Comparison of ENCODE assay signal across 17 cellular contexts in genomic region chr3:127684871-127685707, GRCh38. TPM values are rescaled to one million over a fixed set of nuclear protein-coding genes. Genes with fewer than 3 reads are reported as not detected.
DNase-seq lines count a peak whose midpoint lies in the region; ATAC-seq, FAIRE-seq and TF ChIP-seq lines count a peak whose summit lies in the region.
"Had no signal": no experiment of that assay in that cellular context is flagged by ENCODE, and none has a peak within 500 bp of the region (broad histone marks: within the 10 kb centered on the region; RNA-seq: fewer than 3 reads in every experiment).

No MANE protein-coding gene starts in this region.

- CTCF ChIA-PET in K562 (lab: Yijun Ruan, JAX; ENCODE audit: low intra/inter-chr PET ratio), result no interaction called here

- no peak overlapping the region for H3K27ac ChIP-seq in K562 (ENCODE audit: extremely low read depth, low read depth, low read length)
- peak overlapping the region; percentile 99 for H3K27ac ChIP-seq in neutrophil
- H3K27ac ChIP-seq: 22Rv1 had no signal

- intact Hi-C loops in K562 (cut with micrococcal nuclease), result loop anchor here (10.0 kb wide), 1 partner anchor 280 kb away; no protein-coding TSS in a partner anchor

- H3K79me2 ChIP-seq in K562 (ENCODE audit: control insufficient read depth, insufficient read depth, low read length), result no peaks in the 10 kb centered on the region

- no peak for TF ChIP-seq CTCF in K562 (IDR thresholded peaks at IDR 0.05 in 2 of 3, conservative IDR thresholded peaks at IDR 0.05 in 1 of 3; ENCODE audit: insufficient read depth in 2 of 3, low read depth in 1 of 3, low read length in 3 of 3)
- no peak for TF ChIP-seq CTCF in neutrophil (IDR thresholded peaks at IDR 0.05)

- no peak overlapping the region for H2AFZ ChIP-seq in K562 (ENCODE audit: low read depth, low read length)

- WGBS in K562 (ENCODE audit: insufficient coverage, low coverage, missing lambda C conversion rate), result 10% methylated on average over 21 of the region's 22 CpGs

- ATAC-seq in K562 (peak; percentile 77), HG03045 (IDR thresholded peaks at IDR 0.05; ENCODE audit: unreplicated experiment) (no peak), SK-N-SH treated with all-trans-retinoic acid at 6 μM for 48 hours (no peak)

- no peak for TF ChIP-seq POLR2A in K562 (conservative IDR thresholded peaks at IDR 0.05)

- H3K9me3 ChIP-seq in K562 (replicated peaks; ENCODE audit: control insufficient read depth, insufficient read depth, low read depth, low read length) (no peaks in the 10 kb centered on the region), neutrophil (no peaks in the 10 kb centered on the region)
- H3K9me3 ChIP-seq: SK-N-SH had no signal

- peaks cover 0 to 3% of the 10 kb centered on the region in 2 experiments; a peak in 2 of 5 replicates for H3K4me1 ChIP-seq in K562 (replicated peaks in 1 of 2; ENCODE audit: control insufficient read depth in 2 of 2, insufficient read depth in 2 of 2, low read length in 2 of 2)
- H3K4me1 ChIP-seq in neutrophil (ENCODE audit: control insufficient read depth in 1 of 2, insufficient read depth in 1 of 2, low read depth in 1 of 2, low read length in 1 of 2), result peaks cover 56 to 57% of the 10 kb centered on the region in 2 experiments

- FAIRE-seq in K562 (lab: Jason Lieb, UNC), result no peak
- FAIRE-seq: bronchial epithelial cell, endometrium had no signal

- no peak for TF ChIP-seq EP300 in K562 (IDR thresholded peaks at IDR 0.05; ENCODE audit: low read length)

- POLR2A ChIA-PET in K562 (lab: Yijun Ruan, JAX), result no interaction called here

- no peak for TF ChIP-seq RAD21 in K562 (CRISPR knock-in tag; conservative IDR thresholded peaks at IDR 0.05 in 1 of 2, IDR thresholded peaks at IDR 0.05 in 1 of 2)

- H3K27me3 ChIP-seq in K562 (ENCODE audit: control insufficient read depth in 2 of 2, insufficient read depth in 2 of 2, low read length in 2 of 2) (peaks cover 0 to 10% of the 10 kb centered on the region in 2 experiments; a peak in 4 of 5 replicates), neutrophil (no peaks in the 10 kb centered on the region)

- no peak overlapping the region for H3K9ac ChIP-seq in K562 (ENCODE audit: insufficient read depth in 1 of 2, low read depth in 2 of 2, low read length in 2 of 2)
- H3K9ac ChIP-seq: SK-N-SH had no signal

- peak; percentile 40 for DNase-seq in DMS 273 (lab: John Stamatoyannopoulos, UW; ENCODE audit: unreplicated experiment)
- DNase-seq in DMS 273 treated with DMSO at 0.1 percent for 48 hours (lab: John Stamatoyannopoulos, UW), result no peak
- peak; percentile 12 for DNase-seq in COLO668 (lab: John Stamatoyannopoulos, UW; ENCODE audit: unreplicated experiment)
- DNase-seq in K562 (ENCODE audit: extremely low read depth in 1 of 4, low spot score in 3 of 4), result no peak
- DNase-seq in stimulated activated CD4-positive, alpha-beta T cell treated with anti-CD3 and anti-CD28 coated beads, Interleukin-12 subunit alpha, Interleukin-12 subunit beta, amount 100 ng/mL, for 4 hours, result no peak
- DNase-seq: DND-41, mesendoderm, NCI-H1930, NCI-H774, SK-N-SH had no signal

- in situ Hi-C loops in K562 (cut with MboI), result no loop called here

- no peak overlapping the region for H3K4me3 ChIP-seq in K562
- peak overlapping the region in 1 of 2 experiments; percentile 44 for H3K4me3 ChIP-seq in neutrophil (ENCODE audit: low read depth in 1 of 2, low read length in 1 of 2)
- H3K4me3 ChIP-seq: smooth muscle cell had no signal

- H3K36me3 ChIP-seq in K562 (ENCODE audit: control insufficient read depth, insufficient read depth, low read length) (no peaks in the 10 kb centered on the region), neutrophil (peaks cover 30% of the 10 kb centered on the region)

- no peaks in the 10 kb centered on the region for H3K9me1 ChIP-seq in K562 (ENCODE audit: control insufficient read depth, insufficient read depth, low read length)

- no peak overlapping the region for H3K4me2 ChIP-seq in K562 (ENCODE audit: insufficient read depth, low read length)
- H3K4me2 ChIP-seq: SK-N-SH, smooth muscle cell had no signal

- no TSS peak for BruUV-seq in K562 (replicated peaks; lab: Mats Ljungman, UMichigan)

- no peaks in the 10 kb centered on the region for H4K20me1 ChIP-seq in K562 (replicated peaks; ENCODE audit: control insufficient read depth, insufficient read depth, low read length)

TF ChIP-seq in K562, 482 proteins besides CTCF, POLR2A, EP300 and RAD21 (continues in another document):
- TF ChIP-seq XRCC3 (IDR thresholded peaks at IDR 0.05), result no peak
- no peak for TF ChIP-seq ZNF668 (CRISPR knock-in tag; IDR thresholded peaks at IDR 0.05)
- no peak for TF ChIP-seq ZNF274 (IDR thresholded peaks at IDR 0.05; ENCODE audit: borderline replicate concordance, low read depth, low read length)
- TF ChIP-seq MCM5 (IDR thresholded peaks at IDR 0.05; ENCODE audit: low read depth), result no peak
- no peak for TF ChIP-seq ZNF384 (IDR thresholded peaks at IDR 0.05; ENCODE audit: low read depth, low read length)
- TF ChIP-seq CBX5 (IDR thresholded peaks at IDR 0.05; ENCODE audit: borderline replicate concordance, low read depth), result no peak
- TF ChIP-seq MLX (CRISPR knock-in tag; conservative IDR thresholded peaks at IDR 0.05), result no peak
- TF ChIP-seq CSDE1 (IDR thresholded peaks at IDR 0.05), result no peak
- TF ChIP-seq ZFPM2 (CRISPR knock-in tag; IDR thresholded peaks at IDR 0.05), result no peak

TF ChIP-seq in SK-N-SH treated with all-trans-retinoic acid at 6 μM for 48 hours, 23 proteins besides CTCF, POLR2A, EP300 and RAD21 (continues in another document):
- TF ChIP-seq CREB5 (CRISPR knock-in tag; IDR thresholded peaks at IDR 0.05; ENCODE audit: low read depth) (no peak), ZFP30 (CRISPR knock-in tag; IDR thresholded peaks at IDR 0.05) (no peak), ISL1 (CRISPR knock-in tag; IDR thresholded peaks at IDR 0.05) (no peak), TOX (CRISPR knock-in tag; IDR thresholded peaks at IDR 0.05; ENCODE audit: borderline replicate concordance) (no peak)

RNA-seq across cellular contexts. Expression of gene ABTB1, which starts 12.3 kb away (rescaled TPM):
- 7.7 and 16.8 TPM in 2 replicates for total RNA-seq in K562 (2011; cell fraction: chromatin; rRNA removed; ENCODE audit: low replicate concordance)
- 13.7 and 16.5 TPM in 2 replicates for total RNA-seq in K562 (2011; cell fraction: nucleolus; rRNA removed)
- 6.9 and 9.3 TPM in 2 replicates for total RNA-seq in K562 (2011; cell fraction: nucleoplasm; rRNA removed)
- total RNA-seq in K562 (2014; rRNA removed) (0.68 and 1.0 TPM in 2 replicates), K562 (2014; rRNA removed; fragmentation: Illumina TruSeq; extraction: Trizol) (0.25 and 0.26 TPM in 2 replicates), K562 (2015; rRNA removed; fragmentation: Illumina TruSeq; extraction: Trizol) (0.29 and 0.30 TPM in 2 replicates), K562 (2021) (1.6 and 1.9 TPM in 2 replicates)
- polyA plus RNA-seq in K562 (2011; rRNA removed) (1.2 and 1.7 TPM in 2 replicates), K562 (2014; fragmentation: Illumina TruSeq; extraction: Trizol) (0.42 and 1.1 TPM in 2 replicates), K562 (2014; fragmentation: Nextera tagmentation; extraction: Ambion mirVana) (under 1 TPM in 1 of 2 experiments, not detected in 1; 0.04 TPM), K562 (2014; rRNA removed) (1.4 and 2.3 TPM in 2 replicates)
- 1.3 and 2.5 TPM in 2 replicates for polyA plus RNA-seq in K562 (2011; cell fraction: cytosol; rRNA removed)
- 14.3 and 22.2 TPM in 2 replicates for polyA plus RNA-seq in K562 (2011; cell fraction: nucleus; rRNA removed)
- 1.7 and 6.1 TPM in 2 replicates for polyA plus RNA-seq in K562 (2012)
- polyA minus RNA-seq in K562 (2011; rRNA and poly(A)+ RNA removed), result 0.60 and 0.95 TPM in 2 replicates
- polyA minus RNA-seq in K562 (2011; cell fraction: cytosol; rRNA and poly(A)+ RNA removed), result 1.0 and 2.4 TPM in 2 replicates
- polyA minus RNA-seq in K562 (2011; cell fraction: nucleus; rRNA and poly(A)+ RNA removed), result 4.1 and 5.9 TPM in 2 replicates

RNA-seq across cellular contexts. Expression of gene PODXL2, which starts 56.1 kb away (rescaled TPM):
- total RNA-seq in K562 (2011; cell fraction: chromatin; rRNA removed; ENCODE audit: low replicate concordance), result 17.2 and 34.9 TPM in 2 replicates
- total RNA-seq in K562 (2011; cell fraction: nucleolus; rRNA removed), result 47.0 and 49.4 TPM in 2 replicates
- total RNA-seq in K562 (2011; cell fraction: nucleoplasm; rRNA removed), result 23.7 and 31.7 TPM in 2 replicates
- total RNA-seq in K562 (2014; rRNA removed) (52.5 and 59.1 TPM in 2 replicates), K562 (2014; rRNA removed; fragmentation: Illumina TruSeq; extraction: Trizol) (16.1 TPM in 2 replicates), K562 (2015; rRNA removed; fragmentation: Illumina TruSeq; extraction: Trizol) (21.9 and 22.3 TPM in 2 replicates), K562 (2021) (39.6 and 42.4 TPM in 2 replicates)
- polyA plus RNA-seq in K562 (2011; rRNA removed) (19.2 and 20.3 TPM in 2 replicates), K562 (2014; fragmentation: Illumina TruSeq; extraction: Trizol) (22.1 and 27.7 TPM in 2 replicates), K562 (2014; fragmentation: Nextera tagmentation; extraction: Ambion mirVana) (under 1 TPM; 0.03 to 0.07 TPM), K562 (2014; rRNA removed) (49.0 and 50.3 TPM in 2 replicates)
- polyA plus RNA-seq in K562 (2011; cell fraction: cytosol; rRNA removed), result 19.5 and 45.6 TPM in 2 replicates
- polyA plus RNA-seq in K562 (2011; cell fraction: nucleus; rRNA removed), result 22.1 and 37.7 TPM in 2 replicates
- 18.9 and 20.5 TPM in 2 replicates for polyA plus RNA-seq in K562 (2012)
- 12.9 and 14.7 TPM in 2 replicates for polyA minus RNA-seq in K562 (2011; rRNA and poly(A)+ RNA removed)
- 16.8 and 18.6 TPM in 2 replicates for polyA minus RNA-seq in K562 (2011; cell fraction: cytosol; rRNA and poly(A)+ RNA removed)
- polyA minus RNA-seq in K562 (2011; cell fraction: nucleus; rRNA and poly(A)+ RNA removed), result 9.6 and 11.8 TPM in 2 replicates

Comparison
In these comparisons a context has a peak if more than half of its experiments do, and no peak if none do; other contexts are left out.
1. DNase-seq: peak in DMS 273 (single experiment) and COLO668 (single experiment); none in DMS 273 treated with DMSO at 0.1 percent for 48 hours (single experiment), K562 (0 of 4) and stimulated activated CD4-positive, alpha-beta T cell treated with anti-CD3 and anti-CD28 coated beads, Interleukin-12 subunit alpha, Interleukin-12 subunit beta, amount 100 ng/mL, for 4 hours (single experiment).